30 cellular contexts compared by ENCODE assay signal in the genomic region with DNA sequence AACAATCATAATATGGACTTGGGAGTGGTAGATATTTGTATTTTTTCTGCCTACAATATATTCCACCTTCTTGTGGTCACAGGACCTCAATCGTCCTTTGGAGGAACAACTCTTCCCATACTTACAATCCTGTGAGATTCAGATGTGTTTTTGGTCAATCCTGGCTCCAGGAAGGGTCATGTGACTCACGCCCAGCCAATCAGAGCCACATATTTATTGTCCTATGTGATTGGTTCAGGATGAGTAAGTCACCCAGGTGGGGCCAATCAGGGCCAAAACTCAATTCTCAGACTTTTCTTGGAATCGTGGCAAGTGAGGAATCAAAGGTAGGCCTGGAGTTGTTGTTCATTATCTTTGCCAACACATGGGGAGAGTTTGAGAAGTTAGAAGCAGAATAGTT.
"Had no signal": no experiment of that assay in that cellular context is flagged by ENCODE, and none has a peak within 500 bp of the region (broad histone marks: within the 10 kb centered on the region; RNA-seq: fewer than 3 reads in every experiment).

No MANE protein-coding gene starts in this region.

- H3K4me3 ChIP-seq: adrenal gland, ascending aorta, breast epithelium, cardiac muscle cell, colonic mucosa, esophagus squamous epithelium, gastroesophageal sphincter, heart right ventricle, hepatocyte had no signal

- ATAC-seq: activated CD4-positive, CD25-positive, alpha-beta regulatory T cell treated with anti-CD3 and anti-CD28 coated beads, Interleukin-2, amount 50 U/mL, for 24 hours; activated CD8-positive, alpha-beta memory T cell treated with anti-CD3 and anti-CD28 coated beads, Interleukin-2, amount 10 ng/mL, durations not matched to agents 7 days and 5 days; activated CD8-positive, alpha-beta T cell treated with anti-CD3 and anti-CD28 coated beads, Interleukin-2, amount 10 ng/mL, durations not matched to agents 7 days and 5 days; activated naive CD8-positive, alpha-beta T cell treated with anti-CD3 and anti-CD28 coated beads, Interleukin-2, amount 50 U/mL, for 24 hours; gastroesophageal sphincter; heart right ventricle had no signal

- H3K9me3 ChIP-seq: adrenal gland, ascending aorta, breast epithelium, colonic mucosa, esophagus squamous epithelium, gastroesophageal sphincter had no signal

- H3K27ac ChIP-seq: adrenal gland, ascending aorta, breast epithelium, cardiac muscle cell, colonic mucosa, epithelial cell of prostate, esophagus squamous epithelium, gastroesophageal sphincter, heart right ventricle, hepatocyte had no signal

- H3K4me1 ChIP-seq: adrenal gland, ascending aorta, breast epithelium, colonic mucosa, esophagus squamous epithelium, gastroesophageal sphincter, heart right ventricle had no signal

- DNase-seq: activated B cell treated with CpG ODN at 0.5 μM for 24 hours; activated CD4-positive, alpha-beta memory T cell treated with anti-CD3 and anti-CD28 coated beads for 36 hours; activated CD4-positive, alpha-beta T cell treated with anti-CD3 and anti-CD28 coated beads for 48 hours; activated CD4-positive, alpha-beta T cell treated with anti-CD3 and anti-CD28 coated beads, Interleukin-2, amount 50 U/mL, for 1 hour; activated CD8-positive, alpha-beta memory T cell treated with anti-CD3 and anti-CD28 coated beads, Interleukin-2, amount 10 ng/mL, durations not matched to agents 7 days and 5 days; activated CD8-positive, alpha-beta memory T cell treated with anti-CD3 and anti-CD28 coated beads, Interleukin-2, amount 50 U/mL, for 4 hours; activated CD8-positive, alpha-beta T cell treated with anti-CD3 and anti-CD28 coated beads, Interleukin-2, amount 10 ng/mL, durations not matched to agents 7 days and 5 days; activated effector memory CD4-positive, alpha-beta T cell treated with anti-CD3 and anti-CD28 coated beads, Interleukin-2, amount 50 U/mL, for 16 hours; activated naive CD4-positive, alpha-beta T cell treated with anti-CD3 and anti-CD28 coated beads for 36 hours; activated naive CD8-positive, alpha-beta T cell treated with anti-CD3 and anti-CD28 coated beads for 36 hours; activated naive CD8-positive, alpha-beta T cell treated with anti-CD3 and anti-CD28 coated beads, Interleukin-2, amount 50 U/mL, for 24 hours; activated T-cell treated with anti-CD3 and anti-CD28 coated beads, Interleukin-2, amount 50 U/mL, for 1 hour; activated T-cell treated with anti-CD3 and anti-CD28 coated beads, Interleukin-2, amount 50 U/mL, for 48 hours; adrenal gland; amygdala; central memory CD4-positive, alpha-beta T cell; cerebellar nuclear complex; colonic mucosa; effector CD8-positive, alpha-beta T cell; esophagus squamous epithelium; foreskin melanocyte; heart right ventricle; T-helper 2 cell had no signal

- H3K27me3 ChIP-seq: adrenal gland, ascending aorta, cardiac muscle cell, colonic mucosa, gastroesophageal sphincter, hepatocyte had no signal

- H3K36me3 ChIP-seq: adrenal gland, ascending aorta, breast epithelium, cardiac muscle cell, colonic mucosa, esophagus squamous epithelium, gastroesophageal sphincter, heart right ventricle had no signal
